ENCODE assay signal across 26 cellular contexts in genomic region chr1:220221670-220222069, GRCh38. TPM values are rescaled to one million over a fixed set of nuclear protein-coding genes. Genes with fewer than 3 reads are reported as not detected.
DNase-seq lines count a peak whose midpoint lies in the region; ATAC-seq and TF ChIP-seq lines count a peak whose summit lies in the region.
"Had no signal": no experiment of that assay in that cellular context is flagged by ENCODE, and none has a peak within 500 bp of the region (broad histone marks: within the 10 kb centered on the region; RNA-seq: fewer than 3 reads in every experiment).

No MANE protein-coding gene starts in this region.

- H3K4ac ChIP-seq in mesenchymal stem cell (ENCODE audit: low read depth in 1 of 2, low read length in 2 of 2): no peak overlapping the region

- H2AK5ac ChIP-seq in mesenchymal stem cell (ENCODE audit: low read length, severe bottlenecking): no peak overlapping the region

- H2AFZ ChIP-seq in mesenchymal stem cell (ENCODE audit: low read depth, low read length): no peak overlapping the region

- DNase-seq in GM06990 (ENCODE audit: extremely low read depth, insufficient read length) (no peak), NCI-H1105 treated with DMSO at 0.1 percent for 48 hours (lab: John Stamatoyannopoulos, UW) (peak; percentile 95), NCI-H69 (lab: John Stamatoyannopoulos, UW) (peak; percentile 95), mesenchymal stem cell (no peak), NCI-H187 (lab: John Stamatoyannopoulos, UW) (no peak), OCI-M2 (lab: John Stamatoyannopoulos, UW; ENCODE audit: unreplicated experiment) (no peak)
- DNase-seq: activated CD4-positive, alpha-beta memory T cell treated with anti-CD3 and anti-CD28 coated beads, Interleukin-2, amount 10 ng/mL, durations not matched to agents 7 days and 5 days; activated naive CD4-positive, alpha-beta T cell treated with Interleukin-2 at 50 U/mL for 16 hours; activated T-cell treated with anti-CD3 and anti-CD28 coated beads, Interleukin-2, amount 50 U/mL, for 1 hour; anterior cingulate cortex; caudate nucleus; CD4-positive, alpha-beta memory T cell; dorsolateral prefrontal cortex; erythroblast; gastrocnemius medialis; IMR-90; lower lobe of right lung; MG63; NCI-H226; SHP77; testis had no signal

- H2BK5ac ChIP-seq in mesenchymal stem cell (ENCODE audit: low read depth, low read length, poor library complexity, severe bottlenecking): no peak overlapping the region

- WGBS in mesenchymal stem cell: 100% methylated on average over 2 of the region's 3 CpGs

- H3K4me2 ChIP-seq in mesenchymal stem cell (ENCODE audit: low read length, poor library complexity, severe bottlenecking): no peak overlapping the region

- H4K91ac ChIP-seq in mesenchymal stem cell (ENCODE audit: low read length): no peak overlapping the region

- H3K9ac ChIP-seq in mesenchymal stem cell (ENCODE audit: low read length): peak overlapping the region; percentile 38

- no peak overlapping the region for H2BK12ac ChIP-seq in mesenchymal stem cell (ENCODE audit: low read length in 2 of 2)

- no peak overlapping the region for H3K18ac ChIP-seq in mesenchymal stem cell (ENCODE audit: low read depth in 1 of 2, low read length in 2 of 2)

- H3K27me3 ChIP-seq in GM06990 (replicated peaks; ENCODE audit: control insufficient read depth, insufficient read depth, low read length) (no peaks in the 10 kb centered on the region), mesenchymal stem cell (ENCODE audit: control insufficient read depth in 1 of 2, insufficient read depth in 1 of 2, low read length in 2 of 2) (no peaks in the 10 kb centered on the region)
- H3K27me3 ChIP-seq: dorsolateral prefrontal cortex, gastrocnemius medialis, MG63, right atrium auricular region, testis had no signal

- no peak overlapping the region for H3K27ac ChIP-seq in mesenchymal stem cell (ENCODE audit: low read length, poor library complexity, severe bottlenecking)
- H3K27ac ChIP-seq: dorsolateral prefrontal cortex, gastrocnemius medialis, HL-60, lower lobe of right lung, right atrium auricular region, testis, VCaP had no signal

- peaks cover 19% of the 10 kb centered on the region for H3K79me1 ChIP-seq in mesenchymal stem cell (replicated peaks; ENCODE audit: low read length, poor library complexity, severe bottlenecking)

- no peak overlapping the region for H2BK15ac ChIP-seq in mesenchymal stem cell (ENCODE audit: low read depth, poor library complexity, severe bottlenecking)

- H3K9me3 ChIP-seq in mesenchymal stem cell (ENCODE audit: control insufficient read depth, low read length): no peaks in the 10 kb centered on the region
- H3K9me3 ChIP-seq: gastrocnemius medialis, HAP-1, lower lobe of right lung, MG63, right atrium auricular region, testis had no signal

- peak overlapping the region; percentile 78 for H3K4me3 ChIP-seq in GM06990 (replicated peaks; ENCODE audit: low read depth, low read length)
- no peak overlapping the region for H3K4me3 ChIP-seq in mesenchymal stem cell (ENCODE audit: insufficient read depth in 1 of 2, low read depth in 1 of 2, low read length in 2 of 2)
- H3K4me3 ChIP-seq: dorsolateral prefrontal cortex, gastrocnemius medialis, HAP-1, lower lobe of right lung, MG63, right atrium auricular region, testis had no signal

- H3K14ac ChIP-seq in mesenchymal stem cell (ENCODE audit: low read length in 2 of 2): no peak overlapping the region

- H3K36me3 ChIP-seq in GM06990 (ENCODE audit: control insufficient read depth, insufficient read depth, low read length): peaks cover 2% of the 10 kb centered on the region; the same call in 1 of the 2 replicates
- peaks cover 9 to 12% of the 10 kb centered on the region in 2 experiments for H3K36me3 ChIP-seq in mesenchymal stem cell (ENCODE audit: control insufficient read depth in 1 of 2, insufficient read depth in 2 of 2, low read depth in 1 of 2, low read length in 2 of 2)
- H3K36me3 ChIP-seq: gastrocnemius medialis, HAP-1, lower lobe of right lung, right atrium auricular region had no signal

- no peak overlapping the region for H3K23ac ChIP-seq in mesenchymal stem cell (ENCODE audit: low read length in 2 of 2)

- H2BK120ac ChIP-seq in mesenchymal stem cell (ENCODE audit: low read depth, low read length): no peak overlapping the region

- ATAC-seq in GM18861 (IDR thresholded peaks at IDR 0.05; ENCODE audit: unreplicated experiment): no peak
- ATAC-seq: gastrocnemius medialis, lower lobe of right lung had no signal

- peaks cover 1% of the 10 kb centered on the region for H3K4me1 ChIP-seq in mesenchymal stem cell (ENCODE audit: control insufficient read depth, insufficient read depth, low read depth, low read length)
- H3K4me1 ChIP-seq: testis had no signal

- no peak overlapping the region for H4K8ac ChIP-seq in mesenchymal stem cell (ENCODE audit: low read length)

- no peak for TF ChIP-seq CTCF in GM06990 (IDR thresholded peaks at IDR 0.05; ENCODE audit: insufficient read depth, low read length, poor library complexity, severe bottlenecking)

RNA-seq across cellular contexts. Expression of gene RAB3GAP2, which starts 50.6 kb away (rescaled TPM):
- polyA plus RNA-seq in mesenchymal stem cell (2013, experiment 1 of 2): 14.5 TPM
- polyA plus RNA-seq in mesenchymal stem cell (2013, experiment 2 of 2): 14.2 TPM

Comparison
In these comparisons a context has a peak if more than half of its experiments do, and no peak if none do; other contexts are left out.
1. DNase-seq: peak in NCI-H1105 treated with DMSO at 0.1 percent for 48 hours (single experiment) and NCI-H69 (single experiment); none in GM06990 (single experiment), mesenchymal stem cell (single experiment), NCI-H187 (0 of 2) and OCI-M2 (single experiment).